24 cellular contexts compared by ENCODE assay signal in genomic region chr1:64186138-64186897, GRCh38. TPM values are rescaled to one million over a fixed set of nuclear protein-coding genes. Genes with fewer than 3 reads are reported as not detected.
A peak's percentile ranks its signal among the peaks of the same experiment; 100 is the strongest.
DNase-seq lines count a peak whose midpoint lies in the region; ATAC-seq and TF ChIP-seq lines count a peak whose summit lies in the region.
"Had no signal": no experiment of that assay in that cellular context is flagged by ENCODE, and none has a peak within 500 bp of the region (broad histone marks: within the 10 kb centered on the region; RNA-seq: fewer than 3 reads in every experiment).

No MANE protein-coding gene starts in this region.

- no peak overlapping the region for H3K4me3 ChIP-seq in right atrium auricular region
- no peak overlapping the region for H3K4me3 ChIP-seq in lower lobe of right lung
- no peak overlapping the region for H3K4me3 ChIP-seq in ascending aorta
- no peak overlapping the region for H3K4me3 ChIP-seq in OCI-LY7 (ENCODE audit: low read depth, low read length, poor library complexity, severe bottlenecking)
- H3K4me3 ChIP-seq: adrenal gland, BLaER1, right lobe of liver, thyroid gland had no signal

- TF ChIP-seq CTCF in right atrium auricular region (IDR thresholded peaks at IDR 0.05) (no peak), lower lobe of right lung (IDR thresholded peaks at IDR 0.05) (no peak), ascending aorta (IDR thresholded peaks at IDR 0.05) (no peak), OCI-LY7 (conservative IDR thresholded peaks at IDR 0.05; ENCODE audit: low read length) (no peak)

- H3K79me2 ChIP-seq in OCI-LY7 (ENCODE audit: insufficient read depth, low read depth, low read length), result no peaks in the 10 kb centered on the region

- POLR2A ChIA-PET in OCI-LY7 (lab: Charles Lee), result interaction anchor here (0.6 kb wide), 1 partner anchor 519 kb away, joined by 3 read pairs; no protein-coding TSS in a partner anchor

- H3K9me2 ChIP-seq in OCI-LY7 (ENCODE audit: insufficient read depth, low read length), result no peaks in the 10 kb centered on the region

- no peak overlapping the region for H3K4me2 ChIP-seq in OCI-LY7 (ENCODE audit: low read length)
- H3K4me2 ChIP-seq: BLaER1 had no signal

- H4K20me1 ChIP-seq in OCI-LY7 (ENCODE audit: insufficient read depth, low read length), result no peaks in the 10 kb centered on the region
- H4K20me1 ChIP-seq: BLaER1 had no signal

- peak; percentile 74 for DNase-seq in Right ventricle myocardium inferior (ENCODE audit: missing footprints)
- DNase-seq in right atrium auricular region (ENCODE audit: low spot score), result no peak
- DNase-seq in glomerular visceral epithelial cell (ENCODE audit: extremely low spot score), result peak; percentile 42
- peak; percentile 67 for DNase-seq in lower lobe of right lung
- no peak for DNase-seq in ascending aorta (ENCODE audit: low spot score in 2 of 2)
- DNase-seq in NCI-H2196 (lab: John Stamatoyannopoulos, UW; ENCODE audit: unreplicated experiment), result no peak
- DNase-seq in OCI-LY7 (ENCODE audit: low spot score), result no peak
- DNase-seq: activated CD4-positive, alpha-beta T cell treated with anti-CD3 and anti-CD28 coated beads, Interleukin-2, amount 10 ng/mL, durations not matched to agents 24 days and 14 days; activated gamma-delta T cell treated with Interleukin-2 at 50 U/mL for 16 hours; adrenal gland; cerebellar nuclear complex; effector memory CD4-positive, alpha-beta T cell; hippocampal formation; NCI-H1105 treated with DMSO at 0.1 percent for 48 hours; NCI-H524 treated with DMSO at 0.1 percent for 48 hours; stimulated activated naive B cell treated with anti-CD40 and anti-IgM and Interleukin-4, amounts not matched to agents 10 μg/mL and 1 μg/mL and 100 μg/mL, for 72 hours; thyroid gland had no signal

- no peak overlapping the region for H3K27ac ChIP-seq in right atrium auricular region
- no peak overlapping the region for H3K27ac ChIP-seq in lower lobe of right lung
- no peak overlapping the region for H3K27ac ChIP-seq in ascending aorta
- no peak overlapping the region for H3K27ac ChIP-seq in OCI-LY7 (ENCODE audit: low read depth, low read length, poor library complexity, severe bottlenecking)
- H3K27ac ChIP-seq: adrenal gland, BLaER1, neutrophil, right lobe of liver, thyroid gland had no signal

- ATAC-seq in Right ventricle myocardium inferior (peak; percentile 69), lower lobe of right lung (peak; percentile 74 to 83), GM19452 (IDR thresholded peaks at IDR 0.05; ENCODE audit: unreplicated experiment) (no peak)
- ATAC-seq: right lobe of liver; stimulated activated naive B cell treated with anti-CD40 and anti-IgM and Interleukin-4, amounts not matched to agents 10 μg/mL and 1 μg/mL and 100 μg/mL, for 72 hours had no signal

- BruUV-seq in OCI-LY7 (replicated peaks; lab: Mats Ljungman, UMichigan), result no TSS peak

- H2AFZ ChIP-seq in OCI-LY7 (ENCODE audit: low read length), result no peak overlapping the region

- H3K27me3 ChIP-seq in right atrium auricular region, result no peaks in the 10 kb centered on the region
- no peaks in the 10 kb centered on the region for H3K27me3 ChIP-seq in lower lobe of right lung (ENCODE audit: low read depth)
- H3K27me3 ChIP-seq in ascending aorta, result no peaks in the 10 kb centered on the region
- H3K27me3 ChIP-seq: adrenal gland, BLaER1, neutrophil, right lobe of liver, thyroid gland had no signal

- CTCF ChIA-PET in OCI-LY7 (lab: Charles Lee; ENCODE audit: unreplicated experiment), result no interaction called here

- intact Hi-C loops in Right ventricle myocardium inferior (cut with DNase I) (no loop called here), lower lobe of right lung (cut with DNase I) (no loop called here), ascending aorta (cut with DNase I) (no loop called here), OCI-LY7 (cut with micrococcal nuclease; ENCODE audit: unreplicated experiment) (no loop called here)

- H3K36me3 ChIP-seq in right atrium auricular region, result no peaks in the 10 kb centered on the region
- no peaks in the 10 kb centered on the region for H3K36me3 ChIP-seq in lower lobe of right lung
- no peaks in the 10 kb centered on the region for H3K36me3 ChIP-seq in ascending aorta
- H3K36me3 ChIP-seq in OCI-LY7 (ENCODE audit: insufficient read depth, low read length), result no peaks in the 10 kb centered on the region
- H3K36me3 ChIP-seq: adrenal gland, BLaER1, neutrophil, right lobe of liver, thyroid gland had no signal

- H3K9me3 ChIP-seq in right atrium auricular region (no peaks in the 10 kb centered on the region), lower lobe of right lung (no peaks in the 10 kb centered on the region), ascending aorta (no peaks in the 10 kb centered on the region), OCI-LY7 (ENCODE audit: low read length) (no peaks in the 10 kb centered on the region)
- H3K9me3 ChIP-seq: adrenal gland, BLaER1, neutrophil, right lobe of liver, thyroid gland had no signal

- H3K4me1 ChIP-seq in right atrium auricular region (no peaks in the 10 kb centered on the region), lower lobe of right lung (no peaks in the 10 kb centered on the region), ascending aorta (no peaks in the 10 kb centered on the region), OCI-LY7 (ENCODE audit: insufficient read depth, low read length, poor library complexity, severe bottlenecking) (no peaks in the 10 kb centered on the region)
- H3K4me1 ChIP-seq: right lobe of liver, thyroid gland had no signal

RNA-seq across cellular contexts. Expression of gene UBE2U, which starts 17.1 kb away (rescaled TPM):
- 0.95 TPM for total RNA-seq in Right ventricle myocardium inferior
- not detected for total RNA-seq in right atrium auricular region
- total RNA-seq in lower lobe of right lung, result not detected
- total RNA-seq in ascending aorta, result not detected
- total RNA-seq in OCI-LY7 (2014; rRNA removed; shearing (Covaris generic)), result not detected in 2 replicates
- total RNA-seq in OCI-LY7 (2022), result not detected in 2 replicates
- total RNA-seq: A172; activated CD4-positive, alpha-beta T cell treated with anti-CD3 and anti-CD28 coated beads, Interleukin-2, amount 10 ng/mL, durations not matched to agents 24 days and 14 days; adrenal gland; H1; LHCN-M2; right lobe of liver; thyroid gland had no signal

Comparison
In these comparisons a context has a peak if more than half of its experiments do, and no peak if none do; other contexts are left out.
1. DNase-seq: peak in Right ventricle myocardium inferior (single experiment), glomerular visceral epithelial cell (single experiment) and lower lobe of right lung (single experiment); none in right atrium auricular region (single experiment), ascending aorta (0 of 2), NCI-H2196 (single experiment) and OCI-LY7 (single experiment).